In genomic region chr7:102914585-102914984, GRCh38 we compare ENCODE assay signal across 1 cellular context.
TF ChIP-seq lines count a peak whose summit lies in the region.

No MANE protein-coding gene starts in this region.

TF ChIP-seq in H1, 55 proteins besides CTCF, POLR2A, EP300 and RAD21 (continued from another document):
- TF ChIP-seq CREB1 (IDR thresholded peaks at IDR 0.05), result no peak
- no peak for TF ChIP-seq MAFK (IDR thresholded peaks at IDR 0.05; ENCODE audit: low read depth, low read length)
- TF ChIP-seq CHD1 (IDR thresholded peaks at IDR 0.05; ENCODE audit: low read depth, low read length), result no peak
- TF ChIP-seq EGR1 (IDR thresholded peaks at IDR 0.05; ENCODE audit: borderline replicate concordance, low read depth, low read length), result no peak
- TF ChIP-seq SAP30 (IDR thresholded peaks at IDR 0.05; ENCODE audit: insufficient read depth, insufficient replicate concordance, low read length), result no peak
